In genomic region chr5:68225911-68226563, GRCh38 we compare ENCODE assay signal across 11 cellular contexts. TPM values are rescaled to one million over a fixed set of nuclear protein-coding genes. Genes with fewer than 3 reads are reported as not detected.
DNase-seq lines count a peak whose midpoint lies in the region; TF ChIP-seq lines count a peak whose summit lies in the region.
"Had no signal": no experiment of that assay in that cellular context is flagged by ENCODE, and none has a peak within 500 bp of the region (broad histone marks: within the 10 kb centered on the region; RNA-seq: fewer than 3 reads in every experiment).

No MANE protein-coding gene starts in this region.

- H2BK12ac ChIP-seq in mesenchymal stem cell (ENCODE audit: low read length in 2 of 2): no peak overlapping the region

- peak; percentile 40 for DNase-seq in activated CD4-positive, alpha-beta T cell treated with anti-CD3 and anti-CD28 coated beads, Interleukin-2, amount 10 ng/mL, durations not matched to agents 24 days and 14 days
- no peak for DNase-seq in activated CD4-positive, alpha-beta T cell treated with anti-CD3 and anti-CD28 coated beads, Interleukin-2, amount 50 U/mL, for 1 hour
- DNase-seq in mesenchymal stem cell: no peak
- DNase-seq in tibial nerve (ENCODE audit: low spot score in 2 of 2): no peak
- DNase-seq in HEK293T (ENCODE audit: extremely low spot score): no peak
- DNase-seq in stimulated activated CD4-positive, alpha-beta T cell treated with anti-CD3 and anti-CD28 coated beads, Interleukin-12 subunit alpha, Interleukin-12 subunit beta, amount 100 ng/mL, for 4 hours: no peak
- DNase-seq in stimulated activated CD4-positive, alpha-beta T cell treated with anti-CD3 and anti-CD28 coated beads, Interleukin-1b, Interleukin-23, amount 100 ng/mL, for 48 hours: no peak
- DNase-seq: activated naive CD4-positive, alpha-beta T cell treated with anti-CD3 and anti-CD28 coated beads for 36 hours; KBM-7 had no signal

- H3K9me3 Mint-ChIP-seq in activated CD4-positive, alpha-beta T cell treated with anti-CD3 and anti-CD28 coated beads, Interleukin-2, amount 10 ng/mL, durations not matched to agents 24 days and 14 days: no peaks in the 10 kb centered on the region
- no peaks in the 10 kb centered on the region for H3K9me3 Mint-ChIP-seq in dendritic cell treated with granulocyte-macrophage colony-stimulating factor and Interleukin-4, amounts not matched to agents 40 ng/mL and 50 ng/mL, for 4 days
- H3K9me3 Mint-ChIP-seq: activated naive CD4-positive, alpha-beta T cell treated with anti-CD3 and anti-CD28 coated beads for 36 hours; type B pancreatic cell had no signal

- CTCF ChIA-PET in HEK293T (lab: Yijun Ruan, JAX): interaction anchor here (0.8 kb wide), 1 partner anchor 60 kb away, joined by 3 read pairs; no protein-coding TSS in a partner anchor

- no peak overlapping the region for H3K4ac ChIP-seq in mesenchymal stem cell (ENCODE audit: low read depth in 1 of 2, low read length in 2 of 2)

- TF ChIP-seq EP300 in tibial nerve (IDR thresholded peaks at IDR 0.05): no peak

- H3K9ac ChIP-seq in mesenchymal stem cell (ENCODE audit: low read length): peak overlapping the region; percentile 41

- TF ChIP-seq POLR2A in tibial nerve (IDR thresholded peaks at IDR 0.05): no peak

- intact Hi-C loops in activated CD4-positive, alpha-beta T cell treated with anti-CD3 and anti-CD28 coated beads, Interleukin-2, amount 10 ng/mL, durations not matched to agents 24 days and 14 days (cut with micrococcal nuclease): no loop called here
- intact Hi-C loops in dendritic cell treated with granulocyte-macrophage colony-stimulating factor and Interleukin-4, amounts not matched to agents 40 ng/mL and 50 ng/mL, for 4 days (cut with micrococcal nuclease): no loop called here

- H2BK15ac ChIP-seq in mesenchymal stem cell (ENCODE audit: low read depth, poor library complexity, severe bottlenecking): no peak overlapping the region

- H3K27ac Mint-ChIP-seq in activated CD4-positive, alpha-beta T cell treated with anti-CD3 and anti-CD28 coated beads, Interleukin-2, amount 10 ng/mL, durations not matched to agents 24 days and 14 days: peak overlapping the region; percentile 4
- peak overlapping the region; percentile 63 for H3K27ac Mint-ChIP-seq in dendritic cell treated with granulocyte-macrophage colony-stimulating factor and Interleukin-4, amounts not matched to agents 40 ng/mL and 50 ng/mL, for 4 days
- H3K27ac Mint-ChIP-seq: activated naive CD4-positive, alpha-beta T cell treated with anti-CD3 and anti-CD28 coated beads for 36 hours; type B pancreatic cell had no signal

- peaks cover 7% of the 10 kb centered on the region for H3K4me1 ChIP-seq in mesenchymal stem cell (ENCODE audit: control insufficient read depth, insufficient read depth, low read depth, low read length)
- H3K4me1 ChIP-seq in tibial nerve: peaks cover 0 to 96% (median 64%) of the 10 kb centered on the region in 4 donors

- no peak overlapping the region for H3K4me2 ChIP-seq in mesenchymal stem cell (ENCODE audit: low read length, poor library complexity, severe bottlenecking)

- peaks cover 3% of the 10 kb centered on the region for H3K9me3 ChIP-seq in mesenchymal stem cell (ENCODE audit: control insufficient read depth, low read length)
- no peaks in the 10 kb centered on the region for H3K9me3 ChIP-seq in tibial nerve

- H2AK5ac ChIP-seq in mesenchymal stem cell (ENCODE audit: low read length, severe bottlenecking): no peak overlapping the region

- no peak overlapping the region for H4K91ac ChIP-seq in mesenchymal stem cell (ENCODE audit: low read length)

- peaks cover 45% of the 10 kb centered on the region for H3K36me3 Mint-ChIP-seq in activated CD4-positive, alpha-beta T cell treated with anti-CD3 and anti-CD28 coated beads, Interleukin-2, amount 10 ng/mL, durations not matched to agents 24 days and 14 days (ENCODE audit: low read depth)
- H3K36me3 Mint-ChIP-seq in dendritic cell treated with granulocyte-macrophage colony-stimulating factor and Interleukin-4, amounts not matched to agents 40 ng/mL and 50 ng/mL, for 4 days (ENCODE audit: low read depth): peaks cover 76% of the 10 kb centered on the region

- H4K8ac ChIP-seq in mesenchymal stem cell (ENCODE audit: low read length): no peak overlapping the region

- WGBS in mesenchymal stem cell: 93% methylated on average over 15 of the region's 15 CpGs
- 71 to 80% methylated on average over 15 of the region's 15 CpGs for WGBS in tibial nerve, 2 donors

- H3K36me3 ChIP-seq in mesenchymal stem cell (ENCODE audit: control insufficient read depth in 1 of 2, insufficient read depth in 2 of 2, low read depth in 1 of 2, low read length in 2 of 2) (peaks cover 3 to 53% of the 10 kb centered on the region in 2 experiments), tibial nerve (peaks cover 5 to 44% (median 6%) of the 10 kb centered on the region in 3 donors)

- H3K23ac ChIP-seq in mesenchymal stem cell (ENCODE audit: low read length in 2 of 2): no peak overlapping the region

- H3K79me1 ChIP-seq in mesenchymal stem cell (replicated peaks; ENCODE audit: low read length, poor library complexity, severe bottlenecking): peaks cover 45% of the 10 kb centered on the region

- peaks cover 48% of the 10 kb centered on the region for H3K4me1 Mint-ChIP-seq in activated CD4-positive, alpha-beta T cell treated with anti-CD3 and anti-CD28 coated beads, Interleukin-2, amount 10 ng/mL, durations not matched to agents 24 days and 14 days
- peaks cover 83% of the 10 kb centered on the region for H3K4me1 Mint-ChIP-seq in dendritic cell treated with granulocyte-macrophage colony-stimulating factor and Interleukin-4, amounts not matched to agents 40 ng/mL and 50 ng/mL, for 4 days (ENCODE audit: low read depth)

- no peak overlapping the region for H3K4me3 Mint-ChIP-seq in activated CD4-positive, alpha-beta T cell treated with anti-CD3 and anti-CD28 coated beads, Interleukin-2, amount 10 ng/mL, durations not matched to agents 24 days and 14 days
- H3K4me3 Mint-ChIP-seq in dendritic cell treated with granulocyte-macrophage colony-stimulating factor and Interleukin-4, amounts not matched to agents 40 ng/mL and 50 ng/mL, for 4 days: no peak overlapping the region
- H3K4me3 Mint-ChIP-seq: activated naive CD4-positive, alpha-beta T cell treated with anti-CD3 and anti-CD28 coated beads for 36 hours; type B pancreatic cell had no signal

- H3K27ac ChIP-seq in mesenchymal stem cell (ENCODE audit: low read length, poor library complexity, severe bottlenecking) (no peak overlapping the region), tibial nerve (peak overlapping the region in 3 of 4 donors; percentile 51 to 80 (median 74))

- H3K27me3 ChIP-seq in mesenchymal stem cell (ENCODE audit: control insufficient read depth in 1 of 2, insufficient read depth in 1 of 2, low read length in 2 of 2) (no peaks in the 10 kb centered on the region), tibial nerve (no peaks in the 10 kb centered on the region)

- H2BK120ac ChIP-seq in mesenchymal stem cell (ENCODE audit: low read depth, low read length): no peak overlapping the region

- no peak overlapping the region for H2BK5ac ChIP-seq in mesenchymal stem cell (ENCODE audit: low read depth, low read length, poor library complexity, severe bottlenecking)

- no peaks in the 10 kb centered on the region for H3K27me3 Mint-ChIP-seq in activated CD4-positive, alpha-beta T cell treated with anti-CD3 and anti-CD28 coated beads, Interleukin-2, amount 10 ng/mL, durations not matched to agents 24 days and 14 days
- H3K27me3 Mint-ChIP-seq in dendritic cell treated with granulocyte-macrophage colony-stimulating factor and Interleukin-4, amounts not matched to agents 40 ng/mL and 50 ng/mL, for 4 days: no peaks in the 10 kb centered on the region
- H3K27me3 Mint-ChIP-seq: type B pancreatic cell had no signal

- no peak overlapping the region for H2AFZ ChIP-seq in mesenchymal stem cell (ENCODE audit: low read depth, low read length)

- TF ChIP-seq CTCF in tibial nerve (IDR thresholded peaks at IDR 0.05): no peak

- no peak overlapping the region for H3K4me3 ChIP-seq in mesenchymal stem cell (ENCODE audit: insufficient read depth in 1 of 2, low read depth in 1 of 2, low read length in 2 of 2)
- H3K4me3 ChIP-seq in tibial nerve: peak overlapping the region in 1 of 4 donors; percentile 28

- POLR2A ChIA-PET in HEK293T (lab: Yijun Ruan, JAX): no interaction called here

- no peak overlapping the region for H3K18ac ChIP-seq in mesenchymal stem cell (ENCODE audit: low read depth in 1 of 2, low read length in 2 of 2)

- no peak overlapping the region for H3K14ac ChIP-seq in mesenchymal stem cell (ENCODE audit: low read length in 2 of 2)

TF ChIP-seq in HEK293T, 16 proteins besides CTCF, POLR2A, EP300 and RAD21:
- TF ChIP-seq HDGF (IDR thresholded peaks at IDR 0.05; ENCODE audit: borderline replicate concordance): no peak
- no peak for TF ChIP-seq ZNF384 (IDR thresholded peaks at IDR 0.05)
- no peak for TF ChIP-seq ELF4 (IDR thresholded peaks at IDR 0.05)
- TF ChIP-seq NFRKB (IDR thresholded peaks at IDR 0.05): no peak
- no peak for TF ChIP-seq SUZ12 (IDR thresholded peaks at IDR 0.05)
- no peak for TF ChIP-seq CTBP1 (IDR thresholded peaks at IDR 0.05; ENCODE audit: borderline replicate concordance)
- no peak for TF ChIP-seq ARNT (IDR thresholded peaks at IDR 0.05)
- TF ChIP-seq SP1 (IDR thresholded peaks at IDR 0.05): no peak
- no peak for TF ChIP-seq FOXM1 (IDR thresholded peaks at IDR 0.05; ENCODE audit: borderline replicate concordance)

RNA-seq across cellular contexts. Expression of gene PIK3R1, which starts 10.5 kb away (rescaled TPM):
- total RNA-seq in activated CD4-positive, alpha-beta T cell treated with anti-CD3 and anti-CD28 coated beads, Interleukin-2, amount 10 ng/mL, durations not matched to agents 24 days and 14 days: 35.2 and 38.6 TPM in 2 replicates
- polyA plus RNA-seq in mesenchymal stem cell (2013, experiment 1 of 2): 33.8 TPM
- 33.1 TPM for polyA plus RNA-seq in mesenchymal stem cell (2013, experiment 2 of 2)
- 100 to 1,000 TPM; 166 to 621 (median 433) TPM for total RNA-seq in tibial nerve
